Comparison of ENCODE assay signal across 12 cellular contexts in genomic region chr15:92638291-92638708, GRCh38. TPM values are rescaled to one million over a fixed set of nuclear protein-coding genes. Genes with fewer than 3 reads are reported as not detected.
DNase-seq lines count a peak whose midpoint lies in the region; ATAC-seq and TF ChIP-seq lines count a peak whose summit lies in the region.
"Had no signal": no experiment of that assay in that cellular context is flagged by ENCODE, and none has a peak within 500 bp of the region (broad histone marks: within the 10 kb centered on the region; RNA-seq: fewer than 3 reads in every experiment).

No MANE protein-coding gene starts in this region.

- H3K27me3 ChIP-seq in breast epithelium = no peaks in the 10 kb centered on the region

- peaks cover 6 to 9% of the 10 kb centered on the region in 2 donors for H3K4me1 ChIP-seq in breast epithelium
- peaks cover 3% of the 10 kb centered on the region for H3K4me1 ChIP-seq in urinary bladder (ENCODE audit: insufficient read depth)

- no peaks in the 10 kb centered on the region for H3K36me3 ChIP-seq in breast epithelium
- no peaks in the 10 kb centered on the region for H3K36me3 ChIP-seq in urinary bladder (ENCODE audit: insufficient read depth)

- TF ChIP-seq POLR2A in breast epithelium (IDR thresholded peaks at IDR 0.05) = no peak

- H3K36me3 Mint-ChIP-seq in MCF 10A (ENCODE audit: insufficient read depth, unreplicated experiment) = no peaks in the 10 kb centered on the region
- H3K36me3 Mint-ChIP-seq in natural killer cell treated with Interleukin-12 subunit alpha and Interleukin-12 subunit beta and Interleukin-15 and Interleukin-18, amount 100 ng/mL, for 72 hours = no peaks in the 10 kb centered on the region

- ATAC-seq in left colon (peak; percentile 89), GM18498 (IDR thresholded peaks at IDR 0.05; ENCODE audit: unreplicated experiment) (no peak), HG02840 (IDR thresholded peaks at IDR 0.05; ENCODE audit: low FRiP score, unreplicated experiment) (no peak)
- no peak for ATAC-seq in natural killer cell treated with Interleukin-12 subunit alpha and Interleukin-12 subunit beta and Interleukin-15 and Interleukin-18, amount 100 ng/mL, for 72 hours
- ATAC-seq: activated CD4-positive, alpha-beta T cell treated with anti-CD3 and anti-CD28 coated beads for 36 hours had no signal

- 35% methylated on average over 9 of the region's 9 CpGs for WGBS in urinary bladder

- H3K4me1 Mint-ChIP-seq in MCF 10A (ENCODE audit: insufficient read depth, unreplicated experiment) = no peaks in the 10 kb centered on the region
- no peaks in the 10 kb centered on the region for H3K4me1 Mint-ChIP-seq in natural killer cell treated with Interleukin-12 subunit alpha and Interleukin-12 subunit beta and Interleukin-15 and Interleukin-18, amount 100 ng/mL, for 72 hours (ENCODE audit: low read depth in 2 of 2)

- H3K9me3 Mint-ChIP-seq in MCF 10A (ENCODE audit: unreplicated experiment) = no peaks in the 10 kb centered on the region
- H3K9me3 Mint-ChIP-seq in natural killer cell treated with Interleukin-12 subunit alpha and Interleukin-12 subunit beta and Interleukin-15 and Interleukin-18, amount 100 ng/mL, for 72 hours = no peaks in the 10 kb centered on the region

- POLR2A ChIA-PET in MCF 10A (lab: Yijun Ruan, JAX) = no interaction called here

- H3K9me3 ChIP-seq in breast epithelium = no peaks in the 10 kb centered on the region

- TF ChIP-seq CTCF in breast epithelium (IDR thresholded peaks at IDR 0.05) (no peak), MCF 10A (IDR thresholded peaks at IDR 0.05; ENCODE audit: unreplicated experiment) (no peak)

- H3K4me3 Mint-ChIP-seq in MCF 10A (ENCODE audit: unreplicated experiment) = no peak overlapping the region
- no peak overlapping the region for H3K4me3 Mint-ChIP-seq in natural killer cell treated with Interleukin-12 subunit alpha and Interleukin-12 subunit beta and Interleukin-15 and Interleukin-18, amount 100 ng/mL, for 72 hours
- H3K4me3 Mint-ChIP-seq: activated CD4-positive, alpha-beta T cell treated with anti-CD3 and anti-CD28 coated beads for 36 hours had no signal

- H3K27ac ChIP-seq in breast epithelium = peak overlapping the region; percentile 74 to 91
- H3K27ac ChIP-seq in urinary bladder (ENCODE audit: low read depth) = peak overlapping the region; percentile 63

- no peak overlapping the region for H3K27ac Mint-ChIP-seq in MCF 10A (ENCODE audit: low read depth, unreplicated experiment)
- no peak overlapping the region for H3K27ac Mint-ChIP-seq in natural killer cell treated with Interleukin-12 subunit alpha and Interleukin-12 subunit beta and Interleukin-15 and Interleukin-18, amount 100 ng/mL, for 72 hours
- H3K27ac Mint-ChIP-seq: activated CD4-positive, alpha-beta T cell treated with anti-CD3 and anti-CD28 coated beads for 36 hours had no signal

- no peaks in the 10 kb centered on the region for H3K27me3 Mint-ChIP-seq in MCF 10A (ENCODE audit: insufficient read depth, unreplicated experiment)
- H3K27me3 Mint-ChIP-seq in natural killer cell treated with Interleukin-12 subunit alpha and Interleukin-12 subunit beta and Interleukin-15 and Interleukin-18, amount 100 ng/mL, for 72 hours = peaks cover 13 to 18% of the 10 kb centered on the region in 2 donors

- CTCF ChIA-PET in MCF 10A (lab: Yijun Ruan, JAX) = interaction anchor here (0.6 kb wide), 1 partner anchor 10 kb away, joined by 3 read pairs; no protein-coding TSS in a partner anchor

- no peak overlapping the region for H3K4me3 ChIP-seq in breast epithelium
- H3K4me3 ChIP-seq in urinary bladder (ENCODE audit: low read depth, low read length) = no peak overlapping the region

- intact Hi-C loops in breast epithelium (cut with DNase I; ENCODE audit: low total_unique reads) = no loop called here
- intact Hi-C loops in MCF 10A (cut with micrococcal nuclease) = no loop called here
- intact Hi-C loops in left colon (cut with DNase I, micrococcal nuclease) = no loop called here

- no TSS peak for BruUV-seq in MCF 10A (replicated peaks; lab: Mats Ljungman, UMichigan)

- peak; percentile 51 to 64 for DNase-seq in breast epithelium (ENCODE audit: low spot score in 2 of 2)
- DNase-seq in MCF 10A (ENCODE audit: unreplicated experiment) = no peak
- peak; percentile 30 for DNase-seq in NCI-H82 treated with DMSO at 0.1 percent for 48 hours (lab: John Stamatoyannopoulos, UW; ENCODE audit: unreplicated experiment)
- DNase-seq in left colon = peak in 1 of 2 donors; percentile 56
- no peak for DNase-seq in natural killer cell treated with Interleukin-12 subunit alpha and Interleukin-12 subunit beta and Interleukin-15 and Interleukin-18, amount 100 ng/mL, for 72 hours (ENCODE audit: low spot score)
- DNase-seq: activated CD4-positive, alpha-beta T cell treated with anti-CD3 and anti-CD28 coated beads for 36 hours; KBM-7; midbrain; stimulated activated CD8-positive, alpha-beta memory T cell treated with anti-CD3 and anti-CD28 coated beads, Interleukin-4, amount 100 ng/mL, for 48 hours had no signal

RNA-seq across cellular contexts. Expression of gene FAM174B, which starts 17.3 kb away (rescaled TPM):
- total RNA-seq in breast epithelium (10 to 100 TPM in 2 of 3 donors, 1 to 10 TPM in 1; 4.3 to 34.7 (median 20.6) TPM), MCF 10A (2022) (3.5 and 6.5 TPM in 2 replicates), left colon (10 to 100 TPM; 29.5 to 32.4 TPM), urinary bladder (26.1 TPM)
- 12.3 TPM for polyA plus RNA-seq in urinary bladder
- total RNA-seq in natural killer cell treated with Interleukin-12 subunit alpha and Interleukin-12 subunit beta and Interleukin-15 and Interleukin-18, amount 100 ng/mL, for 72 hours = 1 to 10 TPM in 1 of 2 donors, under 1 TPM in 1; 0.62 to 3.8 TPM

Comparison
In these comparisons a context has a peak if more than half of its experiments do, and no peak if none do; other contexts are left out.
1. DNase-seq: peak in breast epithelium (2 of 2) and NCI-H82 treated with DMSO at 0.1 percent for 48 hours (single experiment); none in MCF 10A (single experiment) and natural killer cell treated with Interleukin-12 subunit alpha and Interleukin-12 subunit beta and Interleukin-15 and Interleukin-18, amount 100 ng/mL, for 72 hours (single experiment).